Comparison of ENCODE assay signal across 7 cellular contexts in genomic region chr2:87484363-87484762, GRCh38.
A peak's percentile ranks its signal among the peaks of the same experiment; 100 is the strongest.
DNase-seq lines count a peak whose midpoint lies in the region; ATAC-seq, FAIRE-seq and TF ChIP-seq lines count a peak whose summit lies in the region.
"Not testable (repeated sequence)": the region's sequence is repeated elsewhere in the genome, so short reads cannot be mapped to it uniquely, and the experiment has no call there.

No MANE protein-coding gene starts in this region.

- not testable (repeated sequence) for H3K9me3 ChIP-seq in CD4-positive, alpha-beta T cell (ENCODE audit: control insufficient read depth, low read length); OCI-LY1 (ENCODE audit: low read length); HepG2 (ENCODE audit: low read length); upper lobe of right lung

- H3K79me2 ChIP-seq in OCI-LY1 (ENCODE audit: insufficient read depth, low read length); HepG2 (ENCODE audit: insufficient read depth, low read length): not testable (repeated sequence)

- not testable (repeated sequence) for H3K36me3 ChIP-seq in OCI-LY1 (ENCODE audit: insufficient read depth, low read length); HepG2 (replicated peaks in 1 of 2; ENCODE audit: control insufficient read depth in 1 of 2, insufficient read depth in 2 of 2, low read length in 2 of 2); upper lobe of right lung

- H3K27me3 ChIP-seq in CD4-positive, alpha-beta T cell (ENCODE audit: control insufficient read depth, insufficient read depth, low read length); OCI-LY1 (ENCODE audit: insufficient read depth, low read length); HepG2 (ENCODE audit: control insufficient read depth in 1 of 2, insufficient read depth in 2 of 2, low read length in 2 of 2); upper lobe of right lung: not testable (repeated sequence)

- POLR2A ChIA-PET in CD4-positive, alpha-beta T cell (lab: Charles Lee); activated CD4-positive, alpha-beta memory T cell treated with anti-CD3 and anti-CD28 coated beads for 36 hours (lab: Charles Lee); HepG2 (lab: Yijun Ruan, JAX): not testable (repeated sequence)

- H3K27ac Mint-ChIP-seq in CD4-positive, alpha-beta T cell: peak overlapping the region; percentile 55
- not testable (repeated sequence) for H3K27ac Mint-ChIP-seq in activated CD4-positive, alpha-beta memory T cell treated with anti-CD3 and anti-CD28 coated beads for 36 hours
- H3K27ac Mint-ChIP-seq in activated naive CD4-positive, alpha-beta T cell treated with anti-CD3 and anti-CD28 coated beads for 36 hours: peak overlapping the region; percentile 68
- peak overlapping the region; percentile 83 for H3K27ac Mint-ChIP-seq in activated naive CD8-positive, alpha-beta T cell treated with anti-CD3 and anti-CD28 coated beads, Interleukin-2, amount 50 U/mL, for 24 hours

- CTCF ChIA-PET in CD4-positive, alpha-beta T cell (lab: Charles Lee); activated CD4-positive, alpha-beta memory T cell treated with anti-CD3 and anti-CD28 coated beads for 36 hours (lab: Charles Lee); activated naive CD4-positive, alpha-beta T cell treated with anti-CD3 and anti-CD28 coated beads for 36 hours (lab: Charles Lee); HepG2 (lab: Yijun Ruan, JAX; ENCODE audit: low intra/inter-chr PET ratio, low total read pairs): not testable (repeated sequence)

- not testable (repeated sequence) for TF ChIP-seq CTCF in CD4-positive, alpha-beta T cell (IDR thresholded peaks at IDR 0.05); OCI-LY1 (IDR thresholded peaks at IDR 0.05; ENCODE audit: low read length); HepG2 (CRISPR knock-in tag; IDR thresholded peaks at IDR 0.05); upper lobe of right lung (IDR thresholded peaks at IDR 0.05)

- DNase-seq in CD4-positive, alpha-beta T cell; activated naive CD4-positive, alpha-beta T cell treated with anti-CD3 and anti-CD28 coated beads for 36 hours; activated naive CD8-positive, alpha-beta T cell treated with anti-CD3 and anti-CD28 coated beads, Interleukin-2, amount 50 U/mL, for 24 hours; HepG2 (ENCODE audit: low spot score); upper lobe of right lung: not testable (repeated sequence)
- peak; percentile 5 for DNase-seq in activated CD4-positive, alpha-beta memory T cell treated with anti-CD3 and anti-CD28 coated beads for 36 hours

- not testable (repeated sequence) for FAIRE-seq in HepG2 (lab: Jason Lieb, UNC)

- TF ChIP-seq EP300 in HepG2 (IDR thresholded peaks at IDR 0.05; ENCODE audit: low read depth in 2 of 2, low read length in 2 of 2); HepG2 (CRISPR knock-in tag; IDR thresholded peaks at IDR 0.05; ENCODE audit: borderline replicate concordance): not testable (repeated sequence)

- not testable (repeated sequence) for TF ChIP-seq POLR2A in HepG2 (IDR thresholded peaks at IDR 0.05; ENCODE audit: insufficient read depth in 1 of 2, low read depth in 2 of 2, low read length in 2 of 2)

- not testable (repeated sequence) for H3K36me3 Mint-ChIP-seq in CD4-positive, alpha-beta T cell (ENCODE audit: low read depth); activated naive CD4-positive, alpha-beta T cell treated with anti-CD3 and anti-CD28 coated beads for 36 hours (ENCODE audit: low read depth)
- peaks cover 11% of the 10 kb centered on the region for H3K36me3 Mint-ChIP-seq in activated CD4-positive, alpha-beta memory T cell treated with anti-CD3 and anti-CD28 coated beads for 36 hours
- H3K36me3 Mint-ChIP-seq in activated naive CD8-positive, alpha-beta T cell treated with anti-CD3 and anti-CD28 coated beads, Interleukin-2, amount 50 U/mL, for 24 hours (ENCODE audit: low read depth): peaks cover 29% of the 10 kb centered on the region

- not testable (repeated sequence) for H3K4me2 ChIP-seq in OCI-LY1 (ENCODE audit: low read length); HepG2 (ENCODE audit: low read depth, low read length)

- not testable (repeated sequence) for TF ChIP-seq RAD21 in HepG2 (CRISPR knock-in tag; IDR thresholded peaks at IDR 0.05)

- 80% methylated on average over 1 of the region's 2 CpGs for WGBS in HepG2 (ENCODE audit: low lambda C conversion rate)

- H3F3A ChIP-seq in OCI-LY1 (ENCODE audit: insufficient read depth, low read length): not testable (repeated sequence)

- not testable (repeated sequence) for H3K4me3 Mint-ChIP-seq in CD4-positive, alpha-beta T cell; activated CD4-positive, alpha-beta memory T cell treated with anti-CD3 and anti-CD28 coated beads for 36 hours; activated naive CD4-positive, alpha-beta T cell treated with anti-CD3 and anti-CD28 coated beads for 36 hours
- peak overlapping the region; percentile 11 for H3K4me3 Mint-ChIP-seq in activated naive CD8-positive, alpha-beta T cell treated with anti-CD3 and anti-CD28 coated beads, Interleukin-2, amount 50 U/mL, for 24 hours

- not testable (repeated sequence) for BruUV-seq in HepG2 (replicated peaks; lab: Mats Ljungman, UMichigan)

- not testable (repeated sequence) for H3K4me3 ChIP-seq in OCI-LY1 (ENCODE audit: low read depth, low read length, poor library complexity, severe bottlenecking); HepG2 (replicated peaks in 1 of 3; ENCODE audit: insufficient read depth in 1 of 3, low read depth in 2 of 3, low read length in 3 of 3); upper lobe of right lung

- peaks cover 11% of the 10 kb centered on the region for H3K4me1 Mint-ChIP-seq in CD4-positive, alpha-beta T cell (ENCODE audit: low read depth)
- peaks cover 37% of the 10 kb centered on the region for H3K4me1 Mint-ChIP-seq in activated CD4-positive, alpha-beta memory T cell treated with anti-CD3 and anti-CD28 coated beads for 36 hours (ENCODE audit: low read depth)
- H3K4me1 Mint-ChIP-seq in activated naive CD4-positive, alpha-beta T cell treated with anti-CD3 and anti-CD28 coated beads for 36 hours (ENCODE audit: low read depth): peaks cover 37% of the 10 kb centered on the region
- peaks cover 60% of the 10 kb centered on the region for H3K4me1 Mint-ChIP-seq in activated naive CD8-positive, alpha-beta T cell treated with anti-CD3 and anti-CD28 coated beads, Interleukin-2, amount 50 U/mL, for 24 hours

- H3K9me3 Mint-ChIP-seq in CD4-positive, alpha-beta T cell; activated CD4-positive, alpha-beta memory T cell treated with anti-CD3 and anti-CD28 coated beads for 36 hours; activated naive CD4-positive, alpha-beta T cell treated with anti-CD3 and anti-CD28 coated beads for 36 hours; activated naive CD8-positive, alpha-beta T cell treated with anti-CD3 and anti-CD28 coated beads, Interleukin-2, amount 50 U/mL, for 24 hours: not testable (repeated sequence)

- H3K27ac ChIP-seq in CD4-positive, alpha-beta T cell (ENCODE audit: low read depth, low read length); HepG2 (ENCODE audit: extremely low read length, insufficient read depth, low read length); upper lobe of right lung: not testable (repeated sequence)
- peak overlapping the region; percentile 89 for H3K27ac ChIP-seq in OCI-LY1 (ENCODE audit: low read depth, low read length, poor library complexity, severe bottlenecking)

- H3K4me1 ChIP-seq in OCI-LY1 (ENCODE audit: insufficient read depth, low read length, severe bottlenecking) (peaks cover 26% of the 10 kb centered on the region), HepG2 (ENCODE audit: insufficient read depth, low read length) (peaks cover 25% of the 10 kb centered on the region)
- not testable (repeated sequence) for H3K4me1 ChIP-seq in upper lobe of right lung

- not testable (repeated sequence) for ATAC-seq in CD4-positive, alpha-beta T cell (ENCODE audit: poor library complexity); activated naive CD8-positive, alpha-beta T cell treated with anti-CD3 and anti-CD28 coated beads, Interleukin-2, amount 50 U/mL, for 24 hours
- ATAC-seq in HepG2: peak; percentile 36
- ATAC-seq in upper lobe of right lung: peak; percentile 9

- intact Hi-C loops in CD4-positive, alpha-beta T cell (cut with DNase I, micrococcal nuclease); activated CD4-positive, alpha-beta memory T cell treated with anti-CD3 and anti-CD28 coated beads for 36 hours (cut with micrococcal nuclease); activated naive CD4-positive, alpha-beta T cell treated with anti-CD3 and anti-CD28 coated beads for 36 hours (cut with micrococcal nuclease); HepG2 (cut with micrococcal nuclease; ENCODE audit: unreplicated experiment); upper lobe of right lung (cut with DNase I): not testable (repeated sequence)

- not testable (repeated sequence) for H3K9me2 ChIP-seq in OCI-LY1 (ENCODE audit: low read depth, low read length)

- H3K9ac ChIP-seq in OCI-LY1 (ENCODE audit: low read length); HepG2 (ENCODE audit: insufficient read depth, low read depth, low read length): not testable (repeated sequence)

- not testable (repeated sequence) for H2AFZ ChIP-seq in OCI-LY1 (ENCODE audit: low read length); HepG2 (ENCODE audit: low read length)

- H4K20me1 ChIP-seq in OCI-LY1 (ENCODE audit: insufficient read depth, low read length); HepG2 (ENCODE audit: insufficient read depth, low read length): not testable (repeated sequence)

- in situ Hi-C loops in HepG2 (cut with HindIII; ENCODE audit: extremely low pct_ligation_motif_present, low pct_unique_long_range_greater_than_20kb): not testable (repeated sequence)

- H3K27me3 Mint-ChIP-seq in CD4-positive, alpha-beta T cell; activated CD4-positive, alpha-beta memory T cell treated with anti-CD3 and anti-CD28 coated beads for 36 hours; activated naive CD4-positive, alpha-beta T cell treated with anti-CD3 and anti-CD28 coated beads for 36 hours (ENCODE audit: low read depth); activated naive CD8-positive, alpha-beta T cell treated with anti-CD3 and anti-CD28 coated beads, Interleukin-2, amount 50 U/mL, for 24 hours: not testable (repeated sequence)
